ENCODE assay signal across 1 cellular context in the genomic region with DNA sequence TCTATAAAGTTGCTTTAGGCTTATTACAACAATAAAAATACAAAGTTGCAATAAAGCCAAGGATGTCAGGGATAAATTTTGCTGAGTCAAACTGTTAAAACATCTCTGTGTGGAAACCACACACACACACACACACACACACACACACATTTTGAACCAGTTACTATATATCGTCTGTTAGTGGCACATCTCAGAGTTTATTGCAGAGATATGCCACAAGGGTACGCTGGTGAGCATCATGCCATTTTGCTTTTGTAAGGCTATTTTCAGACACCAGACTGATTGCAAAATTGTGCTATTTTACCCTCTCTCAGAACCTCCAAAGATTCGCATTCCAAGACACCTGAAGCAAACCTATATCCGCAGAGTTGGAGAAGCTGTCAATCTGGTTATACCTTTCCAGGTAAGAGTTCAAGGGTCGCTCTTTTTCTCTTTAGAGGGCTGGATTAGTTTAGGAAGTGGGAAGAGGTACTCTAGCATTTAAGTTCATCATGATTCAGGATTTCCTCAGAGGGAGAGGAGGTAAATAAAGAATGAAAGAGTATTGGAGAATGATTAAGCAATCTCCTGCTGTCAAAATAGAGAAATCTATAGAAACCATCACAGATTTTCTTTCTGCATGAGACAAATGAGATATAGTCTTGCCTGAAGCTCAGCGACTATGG.
A peak's percentile ranks its signal among the peaks of the same experiment; 100 is the strongest.
TF ChIP-seq lines count a peak whose summit lies in the region.

No MANE protein-coding gene starts in this region.

TF ChIP-seq in GM12878, 131 proteins besides CTCF, POLR2A, EP300 and RAD21:
- TF ChIP-seq, protein P1, sequence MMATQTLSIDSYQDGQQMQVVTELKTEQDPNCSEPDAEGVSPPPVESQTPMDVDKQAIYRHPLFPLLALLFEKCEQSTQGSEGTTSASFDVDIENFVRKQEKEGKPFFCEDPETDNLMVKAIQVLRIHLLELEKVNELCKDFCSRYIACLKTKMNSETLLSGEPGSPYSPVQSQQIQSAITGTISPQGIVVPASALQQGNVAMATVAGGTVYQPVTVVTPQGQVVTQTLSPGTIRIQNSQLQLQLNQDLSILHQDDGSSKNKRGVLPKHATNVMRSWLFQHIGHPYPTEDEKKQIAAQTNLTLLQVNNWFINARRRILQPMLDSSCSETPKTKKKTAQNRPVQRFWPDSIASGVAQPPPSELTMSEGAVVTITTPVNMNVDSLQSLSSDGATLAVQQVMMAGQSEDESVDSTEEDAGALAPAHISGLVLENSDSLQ (IDR thresholded peaks at IDR 0.05), result no peak
- TF ChIP-seq CEBPB (IDR thresholded peaks at IDR 0.05; ENCODE audit: borderline replicate concordance in 1 of 2, low read depth in 2 of 2, low read length in 2 of 2) (no peak), RUNX3 (IDR thresholded peaks at IDR 0.05; ENCODE audit: low read length) (peak; percentile 47), SMC3 (IDR thresholded peaks at IDR 0.05; ENCODE audit: borderline replicate concordance, low read length) (peak; percentile 51; the same call in 1 of the 2 replicates), YY1 (IDR thresholded peaks at IDR 0.05; ENCODE audit: low read depth, low read length) (peak; percentile 68; the same call in 1 of the 2 replicates), CBX5 (IDR thresholded peaks at IDR 0.05; ENCODE audit: low read depth) (no peak), NFIC (IDR thresholded peaks at IDR 0.05; ENCODE audit: low read depth, low read length) (no peak)
